9 cellular contexts compared by ENCODE assay signal in the genomic region with DNA sequence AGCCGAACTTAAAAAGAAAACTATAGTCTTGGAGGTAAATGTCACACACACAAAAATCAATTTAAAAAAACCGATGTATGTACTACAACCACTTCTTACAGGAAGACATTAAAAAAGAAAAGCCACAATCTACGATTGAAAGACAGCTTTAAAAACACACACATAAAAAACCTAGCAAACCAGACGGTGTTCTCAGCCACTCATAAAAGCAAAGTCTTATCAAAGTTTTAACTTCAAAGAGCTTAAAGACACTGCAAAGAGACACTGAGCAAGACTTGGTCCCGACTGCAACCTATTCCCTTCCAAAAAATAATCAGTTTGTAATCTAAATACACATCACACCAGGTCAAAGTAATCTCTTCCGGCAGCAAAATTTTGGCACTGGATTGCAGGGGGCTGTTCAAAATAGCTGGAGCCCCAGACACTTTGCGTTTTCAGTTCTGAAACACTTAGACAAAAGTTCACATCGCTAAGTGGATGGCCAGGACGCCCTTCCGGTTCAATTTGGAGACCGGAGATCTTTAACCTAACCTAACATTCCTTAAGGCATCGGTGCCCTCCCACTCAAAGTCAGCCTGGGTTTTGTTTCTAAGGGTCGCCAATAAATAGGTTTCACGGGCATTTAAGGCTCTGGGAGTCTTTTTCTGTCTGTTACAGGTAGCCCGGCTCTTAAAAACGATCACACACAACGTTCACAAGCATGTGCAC. TPM values are rescaled to one million over a fixed set of nuclear protein-coding genes. Genes with fewer than 3 reads are reported as not detected.
DNase-seq lines count a peak whose midpoint lies in the region; ATAC-seq and TF ChIP-seq lines count a peak whose summit lies in the region.
"Had no signal": no experiment of that assay in that cellular context is flagged by ENCODE, and none has a peak within 500 bp of the region (broad histone marks: within the 10 kb centered on the region; RNA-seq: fewer than 3 reads in every experiment).

No MANE protein-coding gene starts in this region.

- H3K27me3 Mint-ChIP-seq in activated naive CD4-positive, alpha-beta T cell treated with anti-CD3 and anti-CD28 coated beads, Interleukin-2, amount 50 U/mL, for 24 hours = no peaks in the 10 kb centered on the region
- H3K27me3 Mint-ChIP-seq in brain = peaks cover 10% of the 10 kb centered on the region

- DNase-seq in activated naive CD4-positive, alpha-beta T cell treated with Interleukin-2 at 50 U/mL for 16 hours = no peak
- DNase-seq in mesendoderm = no peak
- DNase-seq in upper lobe of left lung = no peak
- DNase-seq in hippocampal formation (lab: John Stamatoyannopoulos, UW) = no peak
- DNase-seq in kidney tubule cell (ENCODE audit: low spot score) = no peak
- no peak for DNase-seq in HK-2 (ENCODE audit: unreplicated experiment)
- DNase-seq: GDM1 had no signal

- no peaks in the 10 kb centered on the region for H3K9me3 ChIP-seq in upper lobe of left lung

- no peak overlapping the region for H3K23ac ChIP-seq in mesendoderm (ENCODE audit: low read length)

- no peak for TF ChIP-seq EP300 in upper lobe of left lung (IDR thresholded peaks at IDR 0.05)

- H2BK120ac ChIP-seq in mesendoderm (ENCODE audit: low read depth, low read length) = no peak overlapping the region

- H3K9ac ChIP-seq in mesendoderm (ENCODE audit: low read length) = peak overlapping the region; percentile 10

- no peak overlapping the region for H4K8ac ChIP-seq in mesendoderm (ENCODE audit: low read depth, low read length)

- H3K4me1 Mint-ChIP-seq in activated naive CD4-positive, alpha-beta T cell treated with anti-CD3 and anti-CD28 coated beads, Interleukin-2, amount 50 U/mL, for 24 hours = peaks cover 73% of the 10 kb centered on the region
- peaks cover 78% of the 10 kb centered on the region for H3K4me1 Mint-ChIP-seq in brain

- no peak overlapping the region for H3K4ac ChIP-seq in mesendoderm (ENCODE audit: low read depth, low read length)

- peak overlapping the region; percentile 18 for H3K56ac ChIP-seq in mesendoderm (ENCODE audit: low read length)

- no CpG with 5 or more reads among the region's 17 CpGs for WGBS in mesendoderm (ENCODE audit: extremely low coverage, insufficient coverage, low lambda C conversion rate)
- 14 to 27% methylated on average over 12 to 17 of the region's 17 CpGs for WGBS in upper lobe of left lung, 2 donors

- no peaks in the 10 kb centered on the region for H3K9me3 Mint-ChIP-seq in activated naive CD4-positive, alpha-beta T cell treated with anti-CD3 and anti-CD28 coated beads, Interleukin-2, amount 50 U/mL, for 24 hours
- peaks cover 0 to 7% (median 0%) of the 10 kb centered on the region in 5 experiments for H3K9me3 Mint-ChIP-seq in brain

- peaks cover 31% of the 10 kb centered on the region for H3K79me2 ChIP-seq in mesendoderm (ENCODE audit: control insufficient read depth, insufficient read depth, low read length)

- H3K4me3 ChIP-seq in mesendoderm (ENCODE audit: low read length) (no peak overlapping the region), upper lobe of left lung (peak overlapping the region; percentile 13 to 67 (median 52))

- H3K27me3 ChIP-seq in mesendoderm (ENCODE audit: insufficient read depth, low read length, poor library complexity) = no peaks in the 10 kb centered on the region
- H3K27me3 ChIP-seq in upper lobe of left lung = no peaks in the 10 kb centered on the region

- H3K79me1 ChIP-seq in mesendoderm (ENCODE audit: low read length) = peaks cover 3% of the 10 kb centered on the region

- H3K4me2 ChIP-seq in mesendoderm (ENCODE audit: low read length) = peak overlapping the region; percentile 10

- H2BK15ac ChIP-seq in mesendoderm (replicated peaks; ENCODE audit: low read depth) = no peak overlapping the region

- H3K36me3 ChIP-seq in mesendoderm (ENCODE audit: control insufficient read depth, insufficient read depth, low read length) (no peaks in the 10 kb centered on the region), upper lobe of left lung (no peaks in the 10 kb centered on the region)

- peak overlapping the region; percentile 95 for H3K4me3 Mint-ChIP-seq in activated naive CD4-positive, alpha-beta T cell treated with anti-CD3 and anti-CD28 coated beads, Interleukin-2, amount 50 U/mL, for 24 hours
- H3K4me3 Mint-ChIP-seq in brain = peak overlapping the region; percentile 82 to 93 (median 90)

- H3K36me3 Mint-ChIP-seq in activated naive CD4-positive, alpha-beta T cell treated with anti-CD3 and anti-CD28 coated beads, Interleukin-2, amount 50 U/mL, for 24 hours = no peaks in the 10 kb centered on the region
- H3K36me3 Mint-ChIP-seq in brain = peaks cover 4% of the 10 kb centered on the region

- no peak overlapping the region for H4K5ac ChIP-seq in mesendoderm (ENCODE audit: low read length)

- no peak overlapping the region for H2AK5ac ChIP-seq in mesendoderm (ENCODE audit: low read length)

- H2BK5ac ChIP-seq in mesendoderm (ENCODE audit: low read length) = no peak overlapping the region

- H3K4me1 ChIP-seq in mesendoderm (ENCODE audit: control insufficient read depth, low read depth, low read length) (no peaks in the 10 kb centered on the region), upper lobe of left lung (peaks cover 61 to 67% (median 66%) of the 10 kb centered on the region in 4 donors)

- no peak for ATAC-seq in upper lobe of left lung (ENCODE audit: low FRiP score in 2 of 2)

- TF ChIP-seq POLR2A in upper lobe of left lung (IDR thresholded peaks at IDR 0.05) = no peak

- TF ChIP-seq CTCF in brain (conservative IDR thresholded peaks at IDR 0.05) (no peak), upper lobe of left lung (IDR thresholded peaks at IDR 0.05) (no peak)

- no peak overlapping the region for H3K18ac ChIP-seq in mesendoderm (ENCODE audit: low read length)

- H3K27ac ChIP-seq in mesendoderm (ENCODE audit: low read depth, low read length) = no peak overlapping the region
- peak overlapping the region; percentile 7 to 74 (median 40) for H3K27ac ChIP-seq in upper lobe of left lung

- H3K27ac Mint-ChIP-seq in activated naive CD4-positive, alpha-beta T cell treated with anti-CD3 and anti-CD28 coated beads, Interleukin-2, amount 50 U/mL, for 24 hours = peak overlapping the region; percentile 91
- peak overlapping the region; percentile 17 to 91 (median 76) for H3K27ac Mint-ChIP-seq in brain

RNA-seq across cellular contexts. Expression of a gene that starts 2.6 kb away (rescaled TPM):
- polyA plus RNA-seq in brain (ENCODE audit: insufficient read depth, low read depth, low replicate concordance) = 22.2 TPM
- polyA plus RNA-seq in mesendoderm (2013, experiment 1 of 2) = 13.4 TPM
- 13.1 TPM for polyA plus RNA-seq in mesendoderm (2013, experiment 2 of 2)
- total RNA-seq in upper lobe of left lung = 10 to 100 TPM; 17.2 to 35.3 (median 26.3) TPM
